In the genomic region with DNA sequence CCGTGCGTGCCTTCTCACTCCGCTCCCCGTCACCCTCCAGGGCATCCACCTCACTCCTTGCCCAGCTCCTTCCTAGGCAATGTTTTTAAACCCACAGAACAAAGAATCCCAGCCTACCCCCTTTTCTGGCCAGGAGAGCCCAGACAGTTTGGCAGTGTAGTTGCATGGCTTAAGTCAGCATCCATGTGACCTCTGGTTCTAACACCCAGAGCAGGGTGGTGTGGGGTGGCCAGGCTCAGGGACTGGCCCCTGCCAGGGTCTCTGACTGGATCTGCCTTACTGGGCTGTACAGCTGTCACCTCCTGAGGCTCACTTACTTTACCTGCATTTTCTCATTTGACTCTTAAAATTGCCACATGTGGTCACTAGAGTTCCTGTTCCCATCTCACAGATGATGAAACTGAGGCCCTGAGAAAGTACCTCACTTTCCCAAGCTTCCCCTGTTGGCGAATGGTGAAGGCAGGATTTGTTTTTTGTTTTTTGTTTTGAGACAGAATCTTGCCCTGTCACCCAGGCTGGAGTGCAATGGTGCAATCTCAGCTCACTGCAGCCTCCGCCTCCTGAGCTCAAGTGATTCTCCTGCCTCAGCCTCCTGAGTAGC, we compare ENCODE assay signal across 30 cellular contexts. TPM values are rescaled to one million over a fixed set of nuclear protein-coding genes. Genes with fewer than 3 reads are reported as not detected.
"Had no signal": no experiment of that assay in that cellular context is flagged by ENCODE, and none has a peak within 500 bp of the region (broad histone marks: within the 10 kb centered on the region; RNA-seq: fewer than 3 reads in every experiment).

No MANE protein-coding gene starts in this region.

- H3K9me3 ChIP-seq: body of pancreas, colonic mucosa, esophagus squamous epithelium, ovary, sigmoid colon, uterus had no signal

- H3K27me3 ChIP-seq: body of pancreas, cardiac muscle cell, colonic mucosa, esophagus squamous epithelium, hepatocyte, ovary, sigmoid colon, uterus had no signal

- H3K79me2 ChIP-seq: hepatocyte had no signal

- DNase-seq: activated CD4-positive, alpha-beta T cell treated with anti-CD3 and anti-CD28 coated beads, Interleukin-2, amount 50 U/mL, for 1 hour; activated CD4-positive, CD25-positive, alpha-beta regulatory T cell treated with anti-CD3 and anti-CD28 coated beads, Interleukin-2, amount 50 U/mL, for 72 hours; activated CD8-positive, alpha-beta memory T cell treated with anti-CD3 and anti-CD28 coated beads, Interleukin-2, amount 10 ng/mL, durations not matched to agents 7 days and 5 days; activated CD8-positive, alpha-beta T cell treated with anti-CD3 and anti-CD28 coated beads, Interleukin-2, amount 10 ng/mL, durations not matched to agents 7 days and 5 days; activated effector memory CD4-positive, alpha-beta T cell treated with Interleukin-2 at 50 U/mL for 16 hours; activated naive CD4-positive, alpha-beta T cell treated with Interleukin-2 at 50 U/mL for 16 hours; aorta; body of pancreas; cerebellar nuclear complex; colonic mucosa; effector CD8-positive, alpha-beta T cell; esophagus squamous epithelium; foreskin melanocyte; left cardiac atrium; left ventricle myocardium superior; naive B cell; ovary; sigmoid colon; small intestine; stimulated activated CD4-positive, alpha-beta T cell treated with anti-CD3 and anti-CD28 coated beads, Interleukin-4, amount 100 ng/mL, for 24 hours; stimulated activated naive CD8-positive, alpha-beta T cell treated with anti-CD3 and anti-CD28 coated beads, Interleukin-15, amount 100 ng/mL, for 72 hours; uterus had no signal

- H2AFZ ChIP-seq: hepatocyte had no signal

- H3K4me2 ChIP-seq: hepatocyte had no signal

- H3K4me1 ChIP-seq: body of pancreas, colonic mucosa, esophagus squamous epithelium, sigmoid colon, uterus had no signal

- H3K4me3 ChIP-seq: body of pancreas, cardiac muscle cell, colonic mucosa, esophagus squamous epithelium, hepatocyte, ovary, sigmoid colon, uterus had no signal

- ATAC-seq: activated CD8-positive, alpha-beta memory T cell treated with anti-CD3 and anti-CD28 coated beads, Interleukin-2, amount 10 ng/mL, durations not matched to agents 7 days and 5 days; activated CD8-positive, alpha-beta T cell treated with anti-CD3 and anti-CD28 coated beads, Interleukin-2, amount 10 ng/mL, durations not matched to agents 7 days and 5 days; body of pancreas; left cardiac atrium; left ventricle myocardium superior had no signal

- H3K36me3 ChIP-seq: cardiac muscle cell, colonic mucosa, ovary, uterus had no signal

- H3K27ac ChIP-seq: body of pancreas, cardiac muscle cell, colonic mucosa, epithelial cell of prostate, esophagus squamous epithelium, hepatocyte, ovary, sigmoid colon, uterus had no signal

RNA-seq across cellular contexts. Expression of gene SDS, which starts 18.3 kb away (rescaled TPM):
- total RNA-seq: activated CD8-positive, alpha-beta memory T cell treated with anti-CD3 and anti-CD28 coated beads, Interleukin-2, amount 10 ng/mL, durations not matched to agents 7 days and 5 days; activated CD8-positive, alpha-beta T cell treated with anti-CD3 and anti-CD28 coated beads, Interleukin-2, amount 10 ng/mL, durations not matched to agents 7 days and 5 days; cardiac muscle cell; dermis microvascular lymphatic vessel endothelial cell; left ventricle myocardium superior; lung microvascular endothelial cell; progenitor cell of endocrine pancreas; uterus had no signal
- polyA plus RNA-seq: cardiac muscle cell, keratinocyte, neural cell had no signal
